ENCODE assay signal across 1 cellular context in genomic region chr15:50702762-50703334, GRCh38.
TF ChIP-seq lines count a peak whose summit lies in the region.

No MANE protein-coding gene starts in this region.

TF ChIP-seq in K562, 482 proteins besides CTCF, POLR2A, EP300 and RAD21 (continued from another document):
- TF ChIP-seq MAFG (tag; conservative IDR thresholded peaks at IDR 0.05) (no peak), CBX8 (IDR thresholded peaks at IDR 0.05; ENCODE audit: borderline replicate concordance, extremely low read depth, low read depth, low read length, poor library complexity, severe bottlenecking) (no peak), TCFL5 (CRISPR knock-in tag; conservative IDR thresholded peaks at IDR 0.05) (no peak), FUS (optimal IDR thresholded peaks at IDR 0.05; ENCODE audit: low read depth, low read length) (no peak), BRF1 (IDR thresholded peaks at IDR 0.05; ENCODE audit: borderline replicate concordance, extremely low read depth, insufficient read length) (no peak), TAL1 (IDR thresholded peaks at IDR 0.05) (no peak), ZNF740 (CRISPR knock-in tag; IDR thresholded peaks at IDR 0.05) (no peak), ZNF740 (tag; IDR thresholded peaks at IDR 0.05) (no peak), ZNF263 (CRISPR knock-in tag; IDR thresholded peaks at IDR 0.05; ENCODE audit: borderline replicate concordance) (no peak), PKNOX1 (IDR thresholded peaks at IDR 0.05) (no peak)
- TF ChIP-seq, protein P1, sequence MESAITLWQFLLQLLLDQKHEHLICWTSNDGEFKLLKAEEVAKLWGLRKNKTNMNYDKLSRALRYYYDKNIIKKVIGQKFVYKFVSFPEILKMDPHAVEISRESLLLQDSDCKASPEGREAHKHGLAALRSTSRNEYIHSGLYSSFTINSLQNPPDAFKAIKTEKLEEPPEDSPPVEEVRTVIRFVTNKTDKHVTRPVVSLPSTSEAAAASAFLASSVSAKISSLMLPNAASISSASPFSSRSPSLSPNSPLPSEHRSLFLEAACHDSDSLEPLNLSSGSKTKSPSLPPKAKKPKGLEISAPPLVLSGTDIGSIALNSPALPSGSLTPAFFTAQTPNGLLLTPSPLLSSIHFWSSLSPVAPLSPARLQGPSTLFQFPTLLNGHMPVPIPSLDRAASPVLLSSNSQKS (CRISPR knock-in tag; IDR thresholded peaks at IDR 0.05) = no peak
